In the genomic region with DNA sequence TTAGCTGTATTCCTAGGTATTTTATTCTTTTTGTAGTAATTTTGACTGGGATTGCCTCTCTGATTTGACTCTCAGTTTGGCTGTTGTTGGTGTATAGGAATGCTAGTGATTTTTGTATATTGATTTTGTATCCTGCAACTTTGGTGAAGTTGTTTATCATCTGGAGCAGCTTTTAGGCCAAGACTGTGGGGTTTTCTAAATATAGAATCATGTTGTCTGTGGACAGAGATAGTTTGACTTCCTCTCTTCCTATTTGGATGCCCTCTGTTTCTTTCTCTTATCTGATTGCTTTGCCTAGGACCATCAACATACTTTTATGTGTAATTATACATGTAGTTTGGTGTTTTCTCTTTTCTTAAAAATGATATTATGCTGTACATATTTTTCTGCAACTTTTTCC, we compare ENCODE assay signal across 21 cellular contexts.
"Had no signal": no experiment of that assay in that cellular context is flagged by ENCODE, and none has a peak within 500 bp of the region (broad histone marks: within the 10 kb centered on the region; RNA-seq: fewer than 3 reads in every experiment).

No MANE protein-coding gene starts in this region.

- ATAC-seq: activated naive CD4-positive, alpha-beta T cell treated with anti-CD3 and anti-CD28 coated beads, Interleukin-2, amount 50 U/mL, for 72 hours; SK-N-SH treated with all-trans-retinoic acid at 6 μM for 48 hours had no signal

- H3K4me3 Mint-ChIP-seq: activated CD4-positive, alpha-beta memory T cell treated with anti-CD3 and anti-CD28 coated beads, Interleukin-2, amount 10 ng/mL, durations not matched to agents 7 days and 5 days; activated CD4-positive, alpha-beta T cell treated with anti-CD3 and anti-CD28 coated beads, Interleukin-2, amount 10 ng/mL, durations not matched to agents 7 days and 5 days; T-helper 1 cell treated with Interleukin-12 subunit alpha and Interleukin-12 subunit beta and Interleukin-4 antibody, amounts not matched to agents 30 μg/mL and 1 μg/mL, for 36 hours had no signal

- H3K27me3 Mint-ChIP-seq: activated CD4-positive, alpha-beta memory T cell treated with anti-CD3 and anti-CD28 coated beads, Interleukin-2, amount 10 ng/mL, durations not matched to agents 7 days and 5 days; activated CD4-positive, alpha-beta T cell treated with anti-CD3 and anti-CD28 coated beads, Interleukin-2, amount 10 ng/mL, durations not matched to agents 7 days and 5 days had no signal

- H3K27ac Mint-ChIP-seq: activated CD4-positive, alpha-beta memory T cell treated with anti-CD3 and anti-CD28 coated beads, Interleukin-2, amount 10 ng/mL, durations not matched to agents 7 days and 5 days; activated CD4-positive, alpha-beta T cell treated with anti-CD3 and anti-CD28 coated beads, Interleukin-2, amount 10 ng/mL, durations not matched to agents 7 days and 5 days; activated naive CD4-positive, alpha-beta T cell treated with anti-CD3 and anti-CD28 coated beads, Interleukin-2, amount 50 U/mL, for 72 hours; T-helper 1 cell treated with Interleukin-12 subunit alpha and Interleukin-12 subunit beta and Interleukin-4 antibody, amounts not matched to agents 30 μg/mL and 1 μg/mL, for 36 hours had no signal

- DNase-seq: activated CD4-positive, alpha-beta memory T cell treated with anti-CD3 and anti-CD28 coated beads, Interleukin-2, amount 10 ng/mL, durations not matched to agents 7 days and 5 days; activated CD4-positive, alpha-beta T cell treated with anti-CD3 and anti-CD28 coated beads, Interleukin-2, amount 10 ng/mL, durations not matched to agents 7 days and 5 days; activated CD4-positive, CD25-positive, alpha-beta regulatory T cell; activated effector memory CD4-positive, alpha-beta T cell treated with anti-CD3 and anti-CD28 coated beads, Interleukin-2, amount 50 U/mL, for 16 hours; activated naive CD4-positive, alpha-beta T cell treated with Interleukin-2 at 50 U/mL for 16 hours; activated T-cell treated with anti-CD3 and anti-CD28 coated beads for 4 hours; brain microvascular endothelial cell; Kasumi-1; KBM-7; NCI-H1105 treated with DMSO at 0.1 percent for 48 hours; NCI-H1436 treated with DMSO at 0.1 percent for 48 hours; NCI-H187; NCI-H2081; NCI-H510A treated with DMSO at 0.1 percent for 48 hours; NCI-H69; NK-92 treated with Interleukin-12 subunit alpha and Interleukin-12 subunit beta, amount 100 ng/mL, for 24 hours; Peyer's patch; Right ventricle myocardium superior had no signal
